8 cellular contexts compared by ENCODE assay signal in the genomic region with DNA sequence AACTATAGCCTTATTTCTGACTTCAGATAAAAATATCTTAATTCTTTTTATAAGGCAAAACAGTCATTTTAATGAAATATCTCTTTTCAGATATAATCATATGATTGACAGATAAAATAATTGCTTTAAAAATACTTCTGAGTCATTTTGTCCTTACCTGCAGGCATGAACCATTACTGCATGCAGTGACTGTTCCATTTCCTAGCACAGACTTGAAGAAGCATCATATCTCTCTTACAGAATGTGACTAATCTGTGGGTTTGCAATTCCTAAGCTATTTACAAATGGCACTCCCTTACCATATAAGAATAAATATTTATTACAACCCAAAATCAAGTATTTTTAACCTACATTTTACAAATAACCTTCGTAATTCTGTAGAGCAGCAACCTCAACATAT.
A peak's percentile ranks its signal among the peaks of the same experiment; 100 is the strongest.
DNase-seq lines count a peak whose midpoint lies in the region; ATAC-seq, FAIRE-seq and TF ChIP-seq lines count a peak whose summit lies in the region.

No MANE protein-coding gene starts in this region.

- H3K9me1 ChIP-seq in endothelial cell of umbilical vein (replicated peaks; ENCODE audit: control insufficient read depth, extremely low read depth, insufficient read depth, low read length), result no peaks in the 10 kb centered on the region

- no peak overlapping the region for H3K4me3 ChIP-seq in endothelial cell of umbilical vein (replicated peaks in 1 of 3; ENCODE audit: insufficient read depth in 1 of 3, low read depth in 1 of 3, low read length in 3 of 3)
- H3K4me3 ChIP-seq in pancreas, result peak overlapping the region in 2 of 4 donors; percentile 13 to 35

- ATAC-seq in pancreas (peak in 3 of 4 donors; percentile 62 to 78 (median 67)), HG03196 (IDR thresholded peaks at IDR 0.05; ENCODE audit: unreplicated experiment) (no peak), HG03457 (IDR thresholded peaks at IDR 0.05; ENCODE audit: unreplicated experiment) (no peak)

- no peaks in the 10 kb centered on the region for H3K9me3 ChIP-seq in endothelial cell of umbilical vein (replicated peaks; ENCODE audit: control insufficient read depth, insufficient read depth, low read length)
- no peaks in the 10 kb centered on the region for H3K9me3 ChIP-seq in pancreas

- H3K4me2 ChIP-seq in endothelial cell of umbilical vein (ENCODE audit: insufficient read depth, low read length), result no peak overlapping the region

- H3K79me2 ChIP-seq in endothelial cell of umbilical vein (ENCODE audit: control insufficient read depth, insufficient read depth, low read length), result peaks cover 60% of the 10 kb centered on the region

- no peak overlapping the region for H3K9ac ChIP-seq in endothelial cell of umbilical vein (replicated peaks; ENCODE audit: extremely low read depth, insufficient read depth, low read length)

- no peak for TF ChIP-seq CTCF in endothelial cell of umbilical vein (IDR thresholded peaks at IDR 0.05; ENCODE audit: extremely low read depth in 1 of 2, insufficient read depth in 1 of 2, low read depth in 1 of 2, low read length in 2 of 2)
- no peak for TF ChIP-seq CTCF in pancreas (IDR thresholded peaks at IDR 0.05)

- peak; percentile 26 for DNase-seq in stimulated activated CD4-positive, alpha-beta T cell treated with anti-CD3 and anti-CD28 coated beads, Interleukin-4, amount 100 ng/mL, for 24 hours
- DNase-seq in stimulated activated CD4-positive, alpha-beta T cell treated with anti-CD3 and anti-CD28 coated beads, Interleukin-12 subunit alpha, Interleukin-12 subunit beta, amount 100 ng/mL, for 4 hours, result no peak
- DNase-seq in RKO (ENCODE audit: low spot score) (peak; percentile 88), endothelial cell of umbilical vein (ENCODE audit: low read depth, low spot score) (no peak), pancreas (no peak), HK-2 (ENCODE audit: unreplicated experiment) (no peak)

- H3K36me3 ChIP-seq in endothelial cell of umbilical vein (ENCODE audit: control insufficient read depth in 2 of 2, extremely low read depth in 1 of 2, insufficient read depth in 2 of 2, low read length in 2 of 2) (no peaks in the 10 kb centered on the region), pancreas (no peaks in the 10 kb centered on the region)

- H3K27ac ChIP-seq in endothelial cell of umbilical vein (ENCODE audit: insufficient read depth, low read depth, low read length), result no peak overlapping the region
- H3K27ac ChIP-seq in pancreas, result peak overlapping the region in 2 of 4 donors; percentile 60 to 70

- intact Hi-C loops in endothelial cell of umbilical vein (cut with micrococcal nuclease), result no loop called here
- intact Hi-C loops in pancreas (cut with DNase I), result no loop called here

- CTCF ChIA-PET in endothelial cell of umbilical vein (lab: Charles Lee), result interaction anchor here (0.8 to 1.6 kb wide), 3 partner anchors 15 to 162 kb away, joined by 3 to 6 read pairs (median 4); no protein-coding TSS in a partner anchor

- H3K27me3 ChIP-seq in endothelial cell of umbilical vein (ENCODE audit: control insufficient read depth in 2 of 2, insufficient read depth in 2 of 2, low read length in 2 of 2) (no peaks in the 10 kb centered on the region), pancreas (no peaks in the 10 kb centered on the region)

- BruUV-seq in endothelial cell of umbilical vein (replicated peaks; lab: Mats Ljungman, UMichigan), result no TSS peak

- H3K4me1 ChIP-seq in endothelial cell of umbilical vein (ENCODE audit: control insufficient read depth, extremely low read depth, insufficient read depth, low read length), result peaks cover 19% of the 10 kb centered on the region
- peaks cover 0 to 26% (median 0%) of the 10 kb centered on the region in 3 donors for H3K4me1 ChIP-seq in pancreas

- TF ChIP-seq POLR2A in endothelial cell of umbilical vein (IDR thresholded peaks at IDR 0.05; ENCODE audit: low read depth, low read length), result no peak

- peaks cover 3% of the 10 kb centered on the region for H4K20me1 ChIP-seq in endothelial cell of umbilical vein (replicated peaks; ENCODE audit: control insufficient read depth, extremely low read depth, insufficient read depth, low read length)

- 38 to 48% methylated on average over 1 of the region's 1 CpG for WGBS in pancreas, 2 donors

- no peak for FAIRE-seq in endothelial cell of umbilical vein (lab: Jason Lieb, UNC)
- no peak for FAIRE-seq in pancreas (lab: Jason Lieb, UNC)

- dilution Hi-C loops in endothelial cell of umbilical vein (cut with MboI; ENCODE audit: extremely low pct_ligation_motif_present, low sequenced_read_pairs), result no loop called here

- POLR2A ChIA-PET in endothelial cell of umbilical vein (lab: Charles Lee), result no interaction called here

- no peak overlapping the region for H2AFZ ChIP-seq in endothelial cell of umbilical vein (ENCODE audit: low read depth, low read length)

TF ChIP-seq in endothelial cell of umbilical vein, 7 proteins besides CTCF, POLR2A, EP300 and RAD21:
- TF ChIP-seq JUN (IDR thresholded peaks at IDR 0.05; ENCODE audit: borderline replicate concordance, insufficient read depth, insufficient read length, low read depth) (no peak), FOS (IDR thresholded peaks at IDR 0.05; ENCODE audit: borderline replicate concordance, insufficient read depth, low read length) (peak; percentile 43), POLR2AphosphoS5 (IDR thresholded peaks at IDR 0.05; ENCODE audit: insufficient read depth, low read depth, low read length) (no peak), EZH2 (IDR thresholded peaks at IDR 0.05; ENCODE audit: borderline replicate concordance, low read depth, low read length, severe bottlenecking) (no peak), MYC (IDR thresholded peaks at IDR 0.05; ENCODE audit: low read depth, low read length) (no peak), GATA2 (IDR thresholded peaks at IDR 0.05; ENCODE audit: insufficient read depth, insufficient read length, low read depth, low read length) (no peak)
- TF ChIP-seq, protein P1, sequence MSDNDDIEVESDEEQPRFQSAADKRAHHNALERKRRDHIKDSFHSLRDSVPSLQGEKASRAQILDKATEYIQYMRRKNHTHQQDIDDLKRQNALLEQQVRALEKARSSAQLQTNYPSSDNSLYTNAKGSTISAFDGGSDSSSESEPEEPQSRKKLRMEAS (IDR thresholded peaks at IDR 0.05; ENCODE audit: insufficient read depth, insufficient read length), result no peak

Comparison
In these comparisons a context has a peak if more than half of its experiments do, and no peak if none do; other contexts are left out.
1. DNase-seq: peak in stimulated activated CD4-positive, alpha-beta T cell treated with anti-CD3 and anti-CD28 coated beads, Interleukin-4, amount 100 ng/mL, for 24 hours (single experiment) and RKO (single experiment); none in stimulated activated CD4-positive, alpha-beta T cell treated with anti-CD3 and anti-CD28 coated beads, Interleukin-12 subunit alpha, Interleukin-12 subunit beta, amount 100 ng/mL, for 4 hours (single experiment), endothelial cell of umbilical vein (single experiment), pancreas (0 of 6) and HK-2 (single experiment).
2. ATAC-seq: peak in pancreas (3 of 4); none in HG03196 (single experiment) and HG03457 (single experiment).